Comparison of ENCODE assay signal across 23 cellular contexts in genomic region chr10:11691319-11691755, GRCh38.
"Had no signal": no experiment of that assay in that cellular context is flagged by ENCODE, and none has a peak within 500 bp of the region (broad histone marks: within the 10 kb centered on the region; RNA-seq: fewer than 3 reads in every experiment).

No MANE protein-coding gene starts in this region.

- H3K9me3 ChIP-seq: ascending aorta, colonic mucosa, esophagus squamous epithelium, gastroesophageal sphincter, lower lobe of right lung, prostate gland, stomach, transverse colon, vagina had no signal

- H3K27me3 ChIP-seq: ascending aorta, brain microvascular endothelial cell, colonic mucosa, esophagus squamous epithelium, gastroesophageal sphincter, stomach, transverse colon, vagina had no signal

- H3K4me1 ChIP-seq: ascending aorta, colonic mucosa, gastroesophageal sphincter, prostate gland had no signal

- ATAC-seq: activated CD8-positive, alpha-beta T cell treated with anti-CD3 and anti-CD28 coated beads, Interleukin-2, amount 10 ng/mL, durations not matched to agents 7 days and 5 days; gastroesophageal sphincter; left colon; lower lobe of right lung; naive thymus-derived CD8-positive, alpha-beta T cell had no signal

- H3K4me3 ChIP-seq: ascending aorta, colonic mucosa, esophagus squamous epithelium, gastroesophageal sphincter, lower lobe of right lung, prostate gland, stomach, transverse colon, vagina had no signal

- H3K27ac ChIP-seq: ascending aorta, brain microvascular endothelial cell, colonic mucosa, esophagus squamous epithelium, gastroesophageal sphincter, lower lobe of right lung, prostate gland, stomach, transverse colon, vagina had no signal

- DNase-seq: activated CD4-positive, alpha-beta T cell treated with anti-CD3 and anti-CD28 coated beads for 1 hour; activated CD4-positive, alpha-beta T cell treated with anti-CD3 and anti-CD28 coated beads, Interleukin-2, amount 50 U/mL, for 1 hour; activated CD8-positive, alpha-beta T cell treated with anti-CD3 and anti-CD28 coated beads, Interleukin-2, amount 10 ng/mL, durations not matched to agents 7 days and 5 days; activated gamma-delta T cell treated with Interleukin-2 at 50 U/mL for 16 hours; brain microvascular endothelial cell; central memory CD4-positive, alpha-beta T cell; colonic mucosa; endodermal cell; esophagus squamous epithelium; head of caudate nucleus; islet precursor cell; left colon; lower lobe of right lung; mesendoderm; naive thymus-derived CD8-positive, alpha-beta T cell; stimulated activated CD4-positive, alpha-beta T cell treated with anti-CD3 and anti-CD28 coated beads, Interleukin-12 subunit alpha, Interleukin-12 subunit beta, amount 100 ng/mL, for 4 hours; stomach; T-helper 1 cell; transverse colon had no signal

- H3K36me3 ChIP-seq: ascending aorta, brain microvascular endothelial cell, colonic mucosa, esophagus squamous epithelium, gastroesophageal sphincter, lower lobe of right lung, prostate gland, stomach, transverse colon, vagina had no signal
